In the genomic region with DNA sequence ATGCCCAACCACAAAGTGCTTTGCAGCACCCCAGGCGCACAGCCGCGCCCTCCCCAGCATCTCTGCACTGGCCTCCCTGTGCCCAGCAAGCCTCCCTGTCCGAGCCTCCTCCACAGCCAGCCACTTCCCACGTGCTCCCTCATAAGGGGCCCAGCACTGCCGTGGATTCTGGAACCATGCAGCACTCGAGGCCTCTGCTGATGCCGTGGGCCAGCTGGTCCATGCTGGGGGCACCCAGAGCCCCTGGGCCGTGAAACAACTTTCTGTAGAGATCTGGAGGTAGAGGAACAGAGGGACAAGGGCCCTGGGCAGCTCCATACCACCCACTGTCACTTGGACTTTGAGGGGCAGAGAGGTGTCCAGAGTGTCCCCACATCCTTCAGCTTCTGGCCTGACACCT, we compare ENCODE assay signal across 35 cellular contexts. TPM values are rescaled to one million over a fixed set of nuclear protein-coding genes. Genes with fewer than 3 reads are reported as not detected.
"Had no signal": no experiment of that assay in that cellular context is flagged by ENCODE, and none has a peak within 500 bp of the region (broad histone marks: within the 10 kb centered on the region; RNA-seq: fewer than 3 reads in every experiment).

No MANE protein-coding gene starts in this region.

- H3K4me3 ChIP-seq: ascending aorta, cardiac muscle cell, colonic mucosa, dorsolateral prefrontal cortex, gastroesophageal sphincter, right lobe of liver, skin epidermis, thyroid gland, upper lobe of right lung had no signal

- ATAC-seq: gastroesophageal sphincter; left colon; right lobe of liver; stimulated activated memory B cell treated with anti-CD40 and anti-IgM and Interleukin-4, amounts not matched to agents 10 μg/mL and 1 μg/mL and 100 μg/mL, for 72 hours; stimulated activated naive CD8-positive, alpha-beta T cell treated with anti-CD3 and anti-CD28 coated beads, Interleukin-15, amount 100 ng/mL, for 72 hours; upper lobe of right lung had no signal

- H3K36me3 Mint-ChIP-seq: activated CD4-positive, alpha-beta memory T cell treated with anti-CD3 and anti-CD28 coated beads for 36 hours; activated naive CD4-positive, alpha-beta T cell treated with anti-CD3 and anti-CD28 coated beads, Interleukin-2, amount 10 ng/mL, durations not matched to agents 7 days and 5 days; activated naive CD8-positive, alpha-beta T cell treated with anti-CD3 and anti-CD28 coated beads, Interleukin-2, amount 10 ng/mL, durations not matched to agents 7 days and 5 days; brain; natural killer cell treated with Interleukin-12 subunit alpha and Interleukin-12 subunit beta and Interleukin-15 and Interleukin-18, amount 100 ng/mL, for 72 hours; stimulated activated memory B cell treated with anti-CD40 and anti-IgM and Interleukin-4, amounts not matched to agents 10 μg/mL and 1 μg/mL and 100 μg/mL, for 72 hours had no signal

- H3K27ac Mint-ChIP-seq: activated CD4-positive, alpha-beta memory T cell treated with anti-CD3 and anti-CD28 coated beads for 36 hours; activated CD4-positive, alpha-beta T cell treated with anti-CD3 and anti-CD28 coated beads, Interleukin-2, amount 10 ng/mL, durations not matched to agents 24 days and 14 days; activated naive CD4-positive, alpha-beta T cell treated with anti-CD3 and anti-CD28 coated beads, Interleukin-2, amount 10 ng/mL, durations not matched to agents 7 days and 5 days; activated naive CD8-positive, alpha-beta T cell treated with anti-CD3 and anti-CD28 coated beads, Interleukin-2, amount 10 ng/mL, durations not matched to agents 7 days and 5 days; progenitor cell of endocrine pancreas; stimulated activated memory B cell treated with anti-CD40 and anti-IgM and Interleukin-4, amounts not matched to agents 10 μg/mL and 1 μg/mL and 100 μg/mL, for 72 hours had no signal

- H3K4me3 Mint-ChIP-seq: activated CD4-positive, alpha-beta memory T cell treated with anti-CD3 and anti-CD28 coated beads for 36 hours; activated CD4-positive, alpha-beta T cell treated with anti-CD3 and anti-CD28 coated beads, Interleukin-2, amount 10 ng/mL, durations not matched to agents 24 days and 14 days; activated naive CD4-positive, alpha-beta T cell treated with anti-CD3 and anti-CD28 coated beads, Interleukin-2, amount 10 ng/mL, durations not matched to agents 7 days and 5 days; activated naive CD8-positive, alpha-beta T cell treated with anti-CD3 and anti-CD28 coated beads, Interleukin-2, amount 10 ng/mL, durations not matched to agents 7 days and 5 days; natural killer cell treated with Interleukin-12 subunit alpha and Interleukin-12 subunit beta and Interleukin-15 and Interleukin-18, amount 100 ng/mL, for 72 hours; stimulated activated memory B cell treated with anti-CD40 and anti-IgM and Interleukin-4, amounts not matched to agents 10 μg/mL and 1 μg/mL and 100 μg/mL, for 72 hours; stimulated activated naive CD8-positive, alpha-beta T cell treated with anti-CD3 and anti-CD28 coated beads, Interleukin-15, amount 100 ng/mL, for 72 hours had no signal

- H3K9me3 Mint-ChIP-seq: activated CD4-positive, alpha-beta memory T cell treated with anti-CD3 and anti-CD28 coated beads for 36 hours; activated CD4-positive, alpha-beta T cell treated with anti-CD3 and anti-CD28 coated beads, Interleukin-2, amount 10 ng/mL, durations not matched to agents 24 days and 14 days; activated naive CD4-positive, alpha-beta T cell treated with anti-CD3 and anti-CD28 coated beads, Interleukin-2, amount 10 ng/mL, durations not matched to agents 7 days and 5 days; activated naive CD8-positive, alpha-beta T cell treated with anti-CD3 and anti-CD28 coated beads, Interleukin-2, amount 10 ng/mL, durations not matched to agents 7 days and 5 days; brain; natural killer cell treated with Interleukin-12 subunit alpha and Interleukin-12 subunit beta and Interleukin-15 and Interleukin-18, amount 100 ng/mL, for 72 hours; stimulated activated memory B cell treated with anti-CD40 and anti-IgM and Interleukin-4, amounts not matched to agents 10 μg/mL and 1 μg/mL and 100 μg/mL, for 72 hours; stimulated activated naive CD8-positive, alpha-beta T cell treated with anti-CD3 and anti-CD28 coated beads, Interleukin-15, amount 100 ng/mL, for 72 hours had no signal

- H3K36me3 ChIP-seq: ascending aorta, cardiac muscle cell, colonic mucosa, gastroesophageal sphincter, neutrophil, right lobe of liver, thyroid gland, upper lobe of right lung had no signal

- H3K4me1 ChIP-seq: ascending aorta, colonic mucosa, gastroesophageal sphincter, right lobe of liver, thyroid gland, upper lobe of right lung had no signal

- H3K27me3 ChIP-seq: ascending aorta, cardiac muscle cell, colonic mucosa, dorsolateral prefrontal cortex, right lobe of liver, thyroid gland, upper lobe of right lung had no signal

- DNase-seq: activated CD4-positive, alpha-beta memory T cell treated with anti-CD3 and anti-CD28 coated beads for 36 hours; activated CD4-positive, alpha-beta T cell treated with anti-CD3 and anti-CD28 coated beads, Interleukin-2, amount 10 ng/mL, durations not matched to agents 24 days and 14 days; activated CD4-positive, CD25-positive, alpha-beta regulatory T cell treated with anti-CD3 and anti-CD28 coated beads, Interleukin-2, amount 50 U/mL, for 72 hours; activated gamma-delta T cell; activated naive CD4-positive, alpha-beta T cell treated with anti-CD3 and anti-CD28 coated beads, Interleukin-2, amount 10 ng/mL, durations not matched to agents 7 days and 5 days; activated naive CD8-positive, alpha-beta T cell treated with anti-CD3 and anti-CD28 coated beads, Interleukin-2, amount 10 ng/mL, durations not matched to agents 7 days and 5 days; activated T-cell treated with anti-CD3 and anti-CD28 coated beads, Interleukin-2, amount 50 U/mL, for 48 hours; cerebellar nuclear complex; colonic mucosa; dorsolateral prefrontal cortex; effector memory CD4-positive, alpha-beta T cell; erythroblast; head of caudate nucleus; hippocampal formation; kidney; left colon; right lobe of liver; stimulated activated CD4-positive, alpha-beta T cell treated with anti-CD3 and anti-CD28 coated beads, Interleukin-12 subunit alpha, Interleukin-12 subunit beta, amount 100 ng/mL, for 4 hours; stimulated activated CD4-positive, alpha-beta T cell treated with anti-CD3 and anti-CD28 coated beads, Interleukin-4, amount 100 ng/mL, for 1 hour; stimulated activated naive CD8-positive, alpha-beta T cell treated with anti-CD3 and anti-CD28 coated beads, Interleukin-15, amount 100 ng/mL, for 72 hours; substantia nigra; T-helper 2 cell; thyroid gland; upper lobe of right lung had no signal

- H3K27ac ChIP-seq: ascending aorta, cardiac muscle cell, colonic mucosa, gastroesophageal sphincter, neutrophil, right lobe of liver, skin epidermis, thyroid gland, upper lobe of right lung had no signal

- H3K9me3 ChIP-seq: ascending aorta, colonic mucosa, gastroesophageal sphincter, neutrophil, right lobe of liver, thyroid gland, upper lobe of right lung had no signal

RNA-seq across cellular contexts. Expression of gene EME1, which starts 44.1 kb away (rescaled TPM):
- total RNA-seq: ascending aorta had no signal

RNA-seq across cellular contexts. Expression of gene TMEM92, which starts 54.7 kb away (rescaled TPM):
- total RNA-seq: activated CD8-positive, alpha-beta memory T cell treated with anti-CD3 and anti-CD28 coated beads for 36 hours; activated naive CD8-positive, alpha-beta T cell treated with anti-CD3 and anti-CD28 coated beads, Interleukin-2, amount 10 ng/mL, durations not matched to agents 7 days and 5 days; ascending aorta; myocyte; natural killer cell treated with Interleukin-12 subunit alpha and Interleukin-12 subunit beta and Interleukin-15 and Interleukin-18, amount 100 ng/mL, for 72 hours; thyroid gland had no signal
